ENCODE assay signal across 26 cellular contexts in the genomic region with DNA sequence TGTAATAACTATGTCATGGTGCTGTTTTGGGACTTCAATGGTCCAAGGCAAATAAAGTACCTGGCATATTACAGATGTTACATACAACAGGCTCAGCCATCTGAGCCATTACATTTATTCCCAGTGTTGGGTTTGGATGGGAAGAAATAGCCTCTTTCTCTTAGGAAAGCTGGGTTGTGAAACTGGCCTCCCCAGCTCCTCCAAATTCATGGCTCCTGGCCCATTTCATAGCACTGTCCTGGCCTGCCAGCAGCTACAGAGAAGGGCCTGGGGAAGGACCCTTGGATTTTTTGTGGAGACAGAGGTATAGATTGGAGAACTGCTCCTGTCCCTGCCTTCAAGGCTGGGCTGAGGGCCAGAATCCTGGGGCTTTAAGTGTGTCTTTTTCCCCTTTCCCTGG. TPM values are rescaled to one million over a fixed set of nuclear protein-coding genes. Genes with fewer than 3 reads are reported as not detected.
"Had no signal": no experiment of that assay in that cellular context is flagged by ENCODE, and none has a peak within 500 bp of the region (broad histone marks: within the 10 kb centered on the region; RNA-seq: fewer than 3 reads in every experiment).

No MANE protein-coding gene starts in this region.

- H3K4me1 Mint-ChIP-seq: activated B cell treated with CpG ODN at 0.5 μM for 24 hours; activated CD4-positive, alpha-beta T cell treated with anti-CD3 and anti-CD28 coated beads, Interleukin-2, amount 10 ng/mL, durations not matched to agents 24 days and 14 days; activated naive CD4-positive, alpha-beta T cell treated with anti-CD3 and anti-CD28 coated beads, Interleukin-2, amount 10 ng/mL, durations not matched to agents 7 days and 5 days; activated naive CD8-positive, alpha-beta T cell treated with anti-CD3 and anti-CD28 coated beads for 36 hours; activated T-helper 17 cell treated with anti-CD3 and anti-CD28 coated beads, Interleukin-2, amount 50 U/mL, for 72 hours had no signal

- H3K4me3 Mint-ChIP-seq: activated B cell treated with CpG ODN at 0.5 μM for 24 hours; activated CD4-positive, alpha-beta T cell treated with anti-CD3 and anti-CD28 coated beads, Interleukin-2, amount 10 ng/mL, durations not matched to agents 24 days and 14 days; activated naive CD4-positive, alpha-beta T cell treated with anti-CD3 and anti-CD28 coated beads, Interleukin-2, amount 10 ng/mL, durations not matched to agents 7 days and 5 days; activated naive CD8-positive, alpha-beta T cell treated with anti-CD3 and anti-CD28 coated beads for 36 hours; activated T-helper 17 cell treated with anti-CD3 and anti-CD28 coated beads, Interleukin-2, amount 50 U/mL, for 72 hours; T-helper 1 cell treated with Interleukin-12 subunit alpha and Interleukin-12 subunit beta and Interleukin-4 antibody, amounts not matched to agents 30 μg/mL and 1 μg/mL, for 36 hours had no signal

- H3K4me3 ChIP-seq: K562 had no signal

- ATAC-seq: activated T-helper 17 cell treated with anti-CD3 and anti-CD28 coated beads, Interleukin-2, amount 50 U/mL, for 72 hours; K562; Panc1 had no signal

- H3K9me3 Mint-ChIP-seq: activated CD4-positive, alpha-beta T cell treated with anti-CD3 and anti-CD28 coated beads, Interleukin-2, amount 10 ng/mL, durations not matched to agents 24 days and 14 days; activated naive CD4-positive, alpha-beta T cell treated with anti-CD3 and anti-CD28 coated beads, Interleukin-2, amount 10 ng/mL, durations not matched to agents 7 days and 5 days; activated naive CD8-positive, alpha-beta T cell treated with anti-CD3 and anti-CD28 coated beads for 36 hours; activated T-helper 17 cell treated with anti-CD3 and anti-CD28 coated beads, Interleukin-2, amount 50 U/mL, for 72 hours; T-helper 1 cell treated with Interleukin-12 subunit alpha and Interleukin-12 subunit beta and Interleukin-4 antibody, amounts not matched to agents 30 μg/mL and 1 μg/mL, for 36 hours had no signal

- DNase-seq: activated B cell treated with CpG ODN at 0.5 μM for 24 hours; activated CD4-positive, alpha-beta T cell treated with anti-CD3 and anti-CD28 coated beads for 1 hour; activated CD4-positive, alpha-beta T cell treated with anti-CD3 and anti-CD28 coated beads, Interleukin-2, amount 10 ng/mL, durations not matched to agents 24 days and 14 days; activated CD4-positive, alpha-beta T cell treated with anti-CD3 and anti-CD28 coated beads, Interleukin-2, amount 50 U/mL, for 48 hours; activated gamma-delta T cell treated with Interleukin-2 at 50 U/mL for 16 hours; activated naive CD4-positive, alpha-beta T cell treated with anti-CD3 and anti-CD28 coated beads, Interleukin-2, amount 10 ng/mL, durations not matched to agents 7 days and 5 days; activated naive CD8-positive, alpha-beta T cell treated with anti-CD3 and anti-CD28 coated beads for 36 hours; activated T-cell treated with anti-CD3 and anti-CD28 coated beads for 4 hours; activated T-cell treated with anti-CD3 and anti-CD28 coated beads, Interleukin-2, amount 50 U/mL, for 48 hours; Karpas-422; NCI-H1105 treated with DMSO at 0.1 percent for 48 hours; NCI-H1436 treated with DMSO at 0.1 percent for 48 hours; NCI-H187; NCI-H2081; NCI-H510A treated with DMSO at 0.1 percent for 48 hours; NCI-H69; NK-92 treated with Interleukin-12 subunit alpha and Interleukin-12 subunit beta, amount 100 ng/mL, for 24 hours; OCI-M1; RPMI8226; SHP77 treated with DMSO at 0.1 percent for 48 hours; T-helper 9 cell had no signal

- H3K36me3 Mint-ChIP-seq: activated naive CD4-positive, alpha-beta T cell treated with anti-CD3 and anti-CD28 coated beads, Interleukin-2, amount 10 ng/mL, durations not matched to agents 7 days and 5 days; activated naive CD8-positive, alpha-beta T cell treated with anti-CD3 and anti-CD28 coated beads for 36 hours had no signal

- H3K27ac Mint-ChIP-seq: activated B cell treated with CpG ODN at 0.5 μM for 24 hours; activated CD4-positive, alpha-beta T cell treated with anti-CD3 and anti-CD28 coated beads, Interleukin-2, amount 10 ng/mL, durations not matched to agents 24 days and 14 days; activated naive CD4-positive, alpha-beta T cell treated with anti-CD3 and anti-CD28 coated beads, Interleukin-2, amount 10 ng/mL, durations not matched to agents 7 days and 5 days; activated naive CD8-positive, alpha-beta T cell treated with anti-CD3 and anti-CD28 coated beads for 36 hours; activated T-helper 17 cell treated with anti-CD3 and anti-CD28 coated beads, Interleukin-2, amount 50 U/mL, for 72 hours; T-helper 1 cell treated with Interleukin-12 subunit alpha and Interleukin-12 subunit beta and Interleukin-4 antibody, amounts not matched to agents 30 μg/mL and 1 μg/mL, for 36 hours had no signal

RNA-seq across cellular contexts. Expression of gene PKNOX2, which starts 18.0 kb away (rescaled TPM):
- total RNA-seq: activated B cell treated with CpG ODN at 0.5 μM for 24 hours; activated CD4-positive, alpha-beta T cell treated with anti-CD3 and anti-CD28 coated beads, Interleukin-2, amount 10 ng/mL, durations not matched to agents 24 days and 14 days; activated CD8-positive, alpha-beta memory T cell treated with anti-CD3 and anti-CD28 coated beads for 36 hours; activated naive CD8-positive, alpha-beta T cell treated with anti-CD3 and anti-CD28 coated beads for 36 hours; activated T-helper 17 cell treated with anti-CD3 and anti-CD28 coated beads, Interleukin-2, amount 50 U/mL, for 72 hours; K562 had no signal
- polyA plus RNA-seq: K562 had no signal
